In the genomic region with DNA sequence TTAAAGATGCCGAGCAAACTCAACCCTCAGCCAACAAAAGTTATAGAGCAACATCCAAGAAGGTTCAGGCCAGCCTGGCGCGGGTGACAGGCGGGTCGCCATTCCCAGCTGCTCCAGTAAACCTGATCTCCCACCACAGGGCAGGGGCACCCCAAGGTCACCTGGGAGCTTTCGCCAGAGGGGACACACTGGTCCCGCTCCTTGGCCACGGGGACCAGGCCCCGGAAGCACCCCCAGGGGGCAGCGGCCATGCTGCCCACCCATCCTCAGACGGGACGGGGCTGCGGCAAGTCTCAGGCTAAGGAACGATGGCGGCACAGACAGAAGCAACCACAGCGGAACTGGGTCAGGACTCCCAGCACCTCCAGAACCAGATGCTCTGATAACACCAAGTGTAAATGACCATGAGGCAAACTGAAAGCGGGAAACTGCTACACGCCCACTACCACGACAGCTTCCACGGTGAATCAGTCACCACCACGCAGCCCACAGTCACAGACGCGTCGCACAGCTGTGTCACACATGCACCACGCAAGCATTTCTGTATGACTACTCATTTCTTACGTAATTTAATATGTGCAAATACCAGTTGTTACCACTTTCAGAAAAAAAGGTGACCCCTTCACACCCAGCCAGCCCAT, we compare ENCODE assay signal across 15 cellular contexts. TPM values are rescaled to one million over a fixed set of nuclear protein-coding genes. Genes with fewer than 3 reads are reported as not detected.
DNase-seq lines count a peak whose midpoint lies in the region; ATAC-seq and TF ChIP-seq lines count a peak whose summit lies in the region.
"Had no signal": no experiment of that assay in that cellular context is flagged by ENCODE, and none has a peak within 500 bp of the region (broad histone marks: within the 10 kb centered on the region; RNA-seq: fewer than 3 reads in every experiment).

No MANE protein-coding gene starts in this region.

- H3K4me3 ChIP-seq in SK-N-MC: no peak overlapping the region; the same call in 1 of the 2 replicates
- H3K4me3 ChIP-seq in GM23338: no peak overlapping the region
- H3K4me3 ChIP-seq: lung, ovary had no signal

- H3K27ac ChIP-seq in SK-N-MC: peak overlapping the region; percentile 69
- no peak overlapping the region for H3K27ac ChIP-seq in GM23338 (ENCODE audit: low read depth)
- H3K27ac ChIP-seq: ovary had no signal

- peak; percentile 71 for ATAC-seq in memory B cell (ENCODE audit: low read depth)
- no peak for ATAC-seq in GM23338

- no peaks in the 10 kb centered on the region for H3F3A ChIP-seq in GM23338 (replicated peaks; ENCODE audit: low read depth)

- H3K27me3 ChIP-seq in GM23338 (ENCODE audit: insufficient read depth): no peaks in the 10 kb centered on the region
- H3K27me3 ChIP-seq: ovary had no signal

- H3K4me1 Mint-ChIP-seq in memory B cell (peaks cover 17% of the 10 kb centered on the region), type B pancreatic cell (ENCODE audit: unreplicated experiment) (no peaks in the 10 kb centered on the region), GM23338 (no peaks in the 10 kb centered on the region; the same call in 2 of the 3 replicates)

- H4K20me1 ChIP-seq in GM23338 (replicated peaks; ENCODE audit: insufficient read depth): peaks cover 4% of the 10 kb centered on the region

- TF ChIP-seq CTCF in type B pancreatic cell (conservative IDR thresholded peaks at IDR 0.05) (no peak), GM23338 (conservative IDR thresholded peaks at IDR 0.05; ENCODE audit: low read depth in 2 of 2) (no peak)

- peak; percentile 25 to 26 for DNase-seq in stimulated activated CD4-positive, alpha-beta T cell treated with anti-CD3 and anti-CD28 coated beads, Interleukin-15, amount 100 ng/mL, for 48 hours (ENCODE audit: low read depth in 2 of 2)
- DNase-seq in stimulated activated CD4-positive, alpha-beta T cell treated with anti-CD3 and anti-CD28 coated beads, Interleukin-12 subunit alpha, Interleukin-12 subunit beta, amount 100 ng/mL, for 4 hours: no peak
- DNase-seq in SK-N-MC (ENCODE audit: low read depth, low spot score): no peak
- no peak for DNase-seq in memory B cell (ENCODE audit: low spot score in 2 of 2)
- peak; percentile 66 for DNase-seq in type B pancreatic cell (ENCODE audit: extremely low spot score, unreplicated experiment)
- no peak for DNase-seq in NCI-H510A (lab: John Stamatoyannopoulos, UW)
- DNase-seq in GM23338 (ENCODE audit: low spot score): no peak
- no peak for DNase-seq in NCI-H510A treated with DMSO at 0.1 percent for 48 hours (lab: John Stamatoyannopoulos, UW)
- DNase-seq: CD4-positive, alpha-beta memory T cell; GF-D8; NCI-H1436; NCI-H526 treated with DMSO at 0.1 percent for 48 hours; ovary had no signal

- H3K36me3 ChIP-seq in SK-N-MC (ENCODE audit: insufficient read depth, low read length) (peaks cover 4% of the 10 kb centered on the region; the same call in 1 of the 2 replicates), GM23338 (ENCODE audit: insufficient read depth) (no peaks in the 10 kb centered on the region)
- H3K36me3 ChIP-seq: ovary had no signal

- no peaks in the 10 kb centered on the region for H3K9me2 ChIP-seq in GM23338 (ENCODE audit: insufficient read depth)

- H2AFZ ChIP-seq in GM23338: no peak overlapping the region

- no peak overlapping the region for H3K4me2 ChIP-seq in GM23338

- H3K9me3 ChIP-seq in SK-N-MC (ENCODE audit: low read depth, low read length): no peaks in the 10 kb centered on the region
- H3K9me3 ChIP-seq: ovary had no signal

- no peaks in the 10 kb centered on the region; the same call in 1 of the 2 replicates for H3K79me2 ChIP-seq in GM23338 (replicated peaks; ENCODE audit: insufficient read depth)

- no peaks in the 10 kb centered on the region for H3K9me3 Mint-ChIP-seq in memory B cell
- no peaks in the 10 kb centered on the region for H3K9me3 Mint-ChIP-seq in type B pancreatic cell
- no peaks in the 10 kb centered on the region for H3K9me3 Mint-ChIP-seq in GM23338
- H3K9me3 Mint-ChIP-seq: CD4-positive, alpha-beta memory T cell had no signal

- no peaks in the 10 kb centered on the region for H3K27me3 Mint-ChIP-seq in memory B cell
- H3K27me3 Mint-ChIP-seq in type B pancreatic cell: no peaks in the 10 kb centered on the region
- no peaks in the 10 kb centered on the region for H3K27me3 Mint-ChIP-seq in GM23338 (ENCODE audit: insufficient read depth, low read depth, poor library complexity)
- H3K27me3 Mint-ChIP-seq: CD4-positive, alpha-beta memory T cell had no signal

- H3K4me3 Mint-ChIP-seq in memory B cell (peak overlapping the region; percentile 33), type B pancreatic cell (no peak overlapping the region), GM23338 (no peak overlapping the region)
- H3K4me3 Mint-ChIP-seq: CD4-positive, alpha-beta memory T cell had no signal

- H3K4me1 ChIP-seq in GM23338 (ENCODE audit: insufficient read depth): no peaks in the 10 kb centered on the region

- H3K27ac Mint-ChIP-seq in memory B cell (peak overlapping the region; percentile 100), type B pancreatic cell (no peak overlapping the region), GM23338 (no peak overlapping the region)

- H3K9ac ChIP-seq in SK-N-MC (ENCODE audit: insufficient read length): peak overlapping the region; percentile 14

- peaks cover 22% of the 10 kb centered on the region for H3K36me3 Mint-ChIP-seq in memory B cell
- no peaks in the 10 kb centered on the region for H3K36me3 Mint-ChIP-seq in type B pancreatic cell
- H3K36me3 Mint-ChIP-seq in GM23338 (ENCODE audit: low read depth): peaks cover 8% of the 10 kb centered on the region

TF ChIP-seq in GM23338, 12 proteins besides CTCF, POLR2A, EP300 and RAD21 (continues in another document):
- TF ChIP-seq CREB1 (CRISPR knock-in tag; IDR thresholded peaks at IDR 0.05; ENCODE audit: low read depth) (no peak), NANOG (IDR thresholded peaks at IDR 0.05; ENCODE audit: borderline replicate concordance) (no peak)

RNA-seq across cellular contexts. Expression of a gene that starts 14.1 kb away (rescaled TPM):
- total RNA-seq in type B pancreatic cell (ENCODE audit: low replicate concordance): 2.2 and 5.0 TPM in 2 replicates
- not detected in 2 replicates for total RNA-seq in GM23338 (2014; rRNA removed; shearing (Covaris generic))
- 0.31 and 0.49 TPM in 2 replicates for polyA plus RNA-seq in GM23338 (2016; fragmentation: Nextera tagmentation; extraction: Ambion mirVana)

RNA-seq across cellular contexts. Expression of a gene that starts 16.4 kb away (rescaled TPM):
- total RNA-seq in type B pancreatic cell (ENCODE audit: low replicate concordance): 91.9 and 98.1 TPM in 2 replicates
- 35.9 and 53.8 TPM in 2 replicates for total RNA-seq in GM23338 (2014; rRNA removed; shearing (Covaris generic))
- 13.8 and 17.4 TPM in 2 replicates for polyA plus RNA-seq in GM23338 (2016; fragmentation: Nextera tagmentation; extraction: Ambion mirVana)

RNA-seq across cellular contexts. Expression of a gene that starts 27.6 kb away (rescaled TPM):
- total RNA-seq in type B pancreatic cell (ENCODE audit: low replicate concordance): 0.77 and 0.83 TPM in 2 replicates
- not detected in 2 replicates for total RNA-seq in GM23338 (2014; rRNA removed; shearing (Covaris generic))
- polyA plus RNA-seq in GM23338 (2016; fragmentation: Nextera tagmentation; extraction: Ambion mirVana): not detected in 2 replicates
- polyA plus RNA-seq: CD4-positive, alpha-beta memory T cell; esophagus had no signal

RNA-seq across cellular contexts. Expression of a gene that starts 30.3 kb away (rescaled TPM):
- not detected in 2 replicates for total RNA-seq in type B pancreatic cell (ENCODE audit: low replicate concordance)
- total RNA-seq in GM23338 (2014; rRNA removed; shearing (Covaris generic)): not detected in 2 replicates
- not detected in 2 replicates for polyA plus RNA-seq in GM23338 (2016; fragmentation: Nextera tagmentation; extraction: Ambion mirVana)
- total RNA-seq: CD4-positive, alpha-beta memory T cell had no signal
- polyA plus RNA-seq: CD4-positive, alpha-beta memory T cell; esophagus had no signal

RNA-seq across cellular contexts. Expression of a gene that starts 34.7 kb away (rescaled TPM):
- total RNA-seq in type B pancreatic cell (ENCODE audit: low replicate concordance): 39.3 and 65.4 TPM in 2 replicates
- 71.7 and 76.0 TPM in 2 replicates for total RNA-seq in GM23338 (2014; rRNA removed; shearing (Covaris generic))
- 45.4 and 49.8 TPM in 2 replicates for polyA plus RNA-seq in GM23338 (2016; fragmentation: Nextera tagmentation; extraction: Ambion mirVana)

Comparison
In these comparisons a context has a peak if more than half of its experiments do, and no peak if none do; other contexts are left out.
1. DNase-seq: peak in stimulated activated CD4-positive, alpha-beta T cell treated with anti-CD3 and anti-CD28 coated beads, Interleukin-15, amount 100 ng/mL, for 48 hours (2 of 2) and type B pancreatic cell (single experiment); none in stimulated activated CD4-positive, alpha-beta T cell treated with anti-CD3 and anti-CD28 coated beads, Interleukin-12 subunit alpha, Interleukin-12 subunit beta, amount 100 ng/mL, for 4 hours (single experiment), SK-N-MC (single experiment), memory B cell (0 of 2), NCI-H510A (single experiment), GM23338 (single experiment) and NCI-H510A treated with DMSO at 0.1 percent for 48 hours (single experiment).